ENCODE assay signal across 1 cellular context in genomic region chr3:195584543-195584870, GRCh38.
A peak's percentile ranks its signal among the peaks of the same experiment; 100 is the strongest.
TF ChIP-seq lines count a peak whose summit lies in the region.

No MANE protein-coding gene starts in this region.

TF ChIP-seq in K562, 482 proteins besides CTCF, POLR2A, EP300 and RAD21 (continued from another document):
- TF ChIP-seq TCF15 (CRISPR knock-in tag; IDR thresholded peaks at IDR 0.05) (no peak), ZNF3 (CRISPR knock-in tag; IDR thresholded peaks at IDR 0.05) (no peak), XRCC4 (IDR thresholded peaks at IDR 0.05; ENCODE audit: extremely low read depth, insufficient read depth, insufficient read length) (no peak), CBFA2T2 (conservative IDR thresholded peaks at IDR 0.05) (0 out of 2 replicates have a peak, but pooled peaks have one; percentile 10), NCOR1 (IDR thresholded peaks at IDR 0.05) (peak; percentile 8; the same call in 1 of the 2 replicates), SMAD2 (IDR thresholded peaks at IDR 0.05; ENCODE audit: low read depth, low read length) (no peak), XRCC3 (IDR thresholded peaks at IDR 0.05) (no peak)
